In genomic region chr11:133277886-133278285, GRCh38 we compare ENCODE assay signal across 29 cellular contexts.
"Had no signal": no experiment of that assay in that cellular context is flagged by ENCODE, and none has a peak within 500 bp of the region (broad histone marks: within the 10 kb centered on the region; RNA-seq: fewer than 3 reads in every experiment).

No MANE protein-coding gene starts in this region.

- DNase-seq: activated effector memory CD4-positive, alpha-beta T cell treated with anti-CD3 and anti-CD28 coated beads, Interleukin-2, amount 50 U/mL, for 16 hours; activated effector memory CD4-positive, alpha-beta T cell treated with Interleukin-2 at 50 U/mL for 16 hours; activated gamma-delta T cell; activated gamma-delta T cell treated with Interleukin-2 at 50 U/mL for 16 hours; activated naive CD4-positive, alpha-beta T cell; activated naive CD4-positive, alpha-beta T cell treated with anti-CD3 and anti-CD28 coated beads for 36 hours; activated naive CD4-positive, alpha-beta T cell treated with anti-CD3 and anti-CD28 coated beads, Interleukin-2, amount 10 ng/mL, durations not matched to agents 7 days and 5 days; activated naive CD4-positive, alpha-beta T cell treated with anti-CD3 and anti-CD28 coated beads, Interleukin-2, amount 50 U/mL, for 16 hours; activated naive CD4-positive, alpha-beta T cell treated with Interleukin-2 at 50 U/mL for 16 hours; activated naive CD8-positive, alpha-beta T cell treated with anti-CD3 and anti-CD28 coated beads for 36 hours; activated naive CD8-positive, alpha-beta T cell treated with anti-CD3 and anti-CD28 coated beads, Interleukin-2, amount 10 ng/mL, durations not matched to agents 7 days and 5 days; activated naive CD8-positive, alpha-beta T cell treated with anti-CD3 and anti-CD28 coated beads, Interleukin-2, amount 50 U/mL, for 24 hours; activated T-cell treated with anti-CD3 and anti-CD28 coated beads, Interleukin-2, amount 50 U/mL, for 1 hour; activated T-cell treated with anti-CD3 and anti-CD28 coated beads, Interleukin-2, amount 50 U/mL, for 24 hours; activated T-cell treated with anti-CD3 and anti-CD28 coated beads, Interleukin-2, amount 50 U/mL, for 4 hours; activated T-cell treated with anti-CD3 and anti-CD28 coated beads, Interleukin-2, amount 50 U/mL, for 48 hours; activated T-cell treated with anti-CD3 and anti-CD28 coated beads, Interleukin-2, amount 50 U/mL, for 72 hours; adrenal gland; amniotic stem cell; amygdala; anterior cingulate cortex; aorta; body of pancreas; brain microvascular endothelial cell; caudate nucleus; central memory CD4-positive, alpha-beta T cell; cerebellar nuclear complex had no signal

- ATAC-seq: activated naive CD4-positive, alpha-beta T cell treated with anti-CD3 and anti-CD28 coated beads, Interleukin-2, amount 50 U/mL, for 72 hours; activated naive CD8-positive, alpha-beta T cell treated with anti-CD3 and anti-CD28 coated beads, Interleukin-2, amount 50 U/mL, for 24 hours; activated T-cell treated with anti-CD3 and anti-CD28 coated beads, Interleukin-2, amount 50 U/mL, for 4 hours; activated T-cell treated with anti-CD3 and anti-CD28 coated beads, Interleukin-2, amount 50 U/mL, for 72 hours; activated T-helper 17 cell treated with anti-CD3 and anti-CD28 coated beads, Interleukin-2, amount 50 U/mL, for 72 hours; body of pancreas had no signal
